8 cellular contexts compared by ENCODE assay signal in genomic region chr16:69186642-69187386, GRCh38. TPM values are rescaled to one million over a fixed set of nuclear protein-coding genes. Genes with fewer than 3 reads are reported as not detected.
DNase-seq lines count a peak whose midpoint lies in the region; ATAC-seq and TF ChIP-seq lines count a peak whose summit lies in the region.

SNTB2 (plus strand) TSS chr16:69187164; CDS start chr16:69187167, 3 bp downstream.

- peak; percentile 96 for DNase-seq in ELF-1 (ENCODE audit: low read depth, low spot score)
- DNase-seq in GM23248 = peak; percentile 96
- DNase-seq in LHCN-M2 (ENCODE audit: low read depth) = peak; percentile 87
- DNase-seq in SHP77 treated with DMSO at 0.1 percent for 48 hours (lab: John Stamatoyannopoulos, UW) = peak; percentile 71
- DNase-seq in activated naive CD4-positive, alpha-beta T cell (lab: John Stamatoyannopoulos, UW) = peak; percentile 12 to 78 (median 57)
- DNase-seq in foreskin keratinocyte = peak; percentile 61 to 77
- DNase-seq in neural progenitor cell (ENCODE audit: low spot score) = peak; percentile 97

- peak within 1 kb of the TSS; percentile 98 for H3K4me3 Mint-ChIP-seq in neural progenitor cell

- H3K36me3 ChIP-seq in GM23248 (ENCODE audit: low read depth) (no peaks in the 10 kb centered on the region), neural progenitor cell (no peaks in the 10 kb centered on the region)

- ATAC-seq in foreskin keratinocyte = peak; percentile 86

- peak within 1 kb of the TSS; percentile 63 for H3K27ac ChIP-seq in GM23248
- peak within 1 kb of the TSS; percentile 12 for H3K27ac ChIP-seq in foreskin keratinocyte
- peak within 1 kb of the TSS; percentile 71 for H3K27ac ChIP-seq in neural progenitor cell

- H3K27me3 Mint-ChIP-seq in neural progenitor cell (ENCODE audit: insufficient read depth, low read depth) = peaks cover 2% of the 10 kb centered on the region

- H3K4me1 ChIP-seq in GM23248 (ENCODE audit: insufficient read depth) = peaks cover 32% of the 10 kb centered on the region
- H3K4me1 ChIP-seq in foreskin keratinocyte = peaks cover 27% of the 10 kb centered on the region
- peaks cover 20% of the 10 kb centered on the region for H3K4me1 ChIP-seq in neural progenitor cell

- 2 to 3% methylated on average over 47 of the region's 59 CpGs for WGBS in GM23248 (ENCODE audit: low coverage in 1 of 2, low lambda C conversion rate in 2 of 2, missing lambda C conversion rate in 2 of 2), 2 experiments

- H3K4me2 ChIP-seq in GM23248 (ENCODE audit: unreplicated experiment) (peak within 1 kb of the TSS; percentile 96), neural progenitor cell (peak within 1 kb of the TSS; percentile 97)

- no peaks in the 10 kb centered on the region for H3K9me3 ChIP-seq in GM23248 (ENCODE audit: low read depth)
- H3K9me3 ChIP-seq in neural progenitor cell (ENCODE audit: low read depth) = no peaks in the 10 kb centered on the region

- H3K27ac Mint-ChIP-seq in neural progenitor cell = peak within 1 kb of the TSS; percentile 90

- H3K27me3 ChIP-seq in GM23248 (replicated peaks; ENCODE audit: insufficient read depth) (no peaks in the 10 kb centered on the region), foreskin keratinocyte (no peaks in the 10 kb centered on the region), neural progenitor cell (no peaks in the 10 kb centered on the region)

- H3K9ac ChIP-seq in GM23248 = peak within 1 kb of the TSS; percentile 83
- peak within 1 kb of the TSS; percentile 59 for H3K9ac ChIP-seq in neural progenitor cell

- H3K36me3 Mint-ChIP-seq in neural progenitor cell = peaks cover 11% of the 10 kb centered on the region

- in situ Hi-C loops in GM23248 (cut with MboI) = no loop called here

- H2AFZ ChIP-seq in GM23248 = peak within 1 kb of the TSS; percentile 85
- peak within 1 kb of the TSS; percentile 91 for H2AFZ ChIP-seq in neural progenitor cell (replicated peaks)

- no peaks in the 10 kb centered on the region for H3K9me3 Mint-ChIP-seq in neural progenitor cell

- H3K79me2 ChIP-seq in GM23248 (ENCODE audit: insufficient read depth) (peaks cover 42% of the 10 kb centered on the region), neural progenitor cell (ENCODE audit: low read depth) (peaks cover 41% of the 10 kb centered on the region)

- TF ChIP-seq CTCF in foreskin keratinocyte (conservative IDR thresholded peaks at IDR 0.05) (no peak), neural progenitor cell (IDR thresholded peaks at IDR 0.05) (no peak), subcutaneous adipose tissue (IDR thresholded peaks at IDR 0.05; ENCODE audit: low read depth) (no peak)

- H3F3A ChIP-seq in GM23248 (ENCODE audit: insufficient read depth) (peaks cover 17% of the 10 kb centered on the region; the same call in 1 of the 2 replicates), neural progenitor cell (ENCODE audit: low read depth) (peaks cover 22% of the 10 kb centered on the region)

- H3K4me3 ChIP-seq in GM23248 = peak within 1 kb of the TSS; percentile 81
- peak within 1 kb of the TSS; percentile 95 for H3K4me3 ChIP-seq in neural progenitor cell

- H4K20me1 ChIP-seq in GM23248 (ENCODE audit: insufficient read depth) = no peaks in the 10 kb centered on the region
- peaks cover 35% of the 10 kb centered on the region for H4K20me1 ChIP-seq in neural progenitor cell (ENCODE audit: low read depth)

- H3K9me2 ChIP-seq in GM23248 (ENCODE audit: insufficient read depth) = no peaks in the 10 kb centered on the region

- H3K4me1 Mint-ChIP-seq in neural progenitor cell = peaks cover 23% of the 10 kb centered on the region

RNA-seq across cellular contexts. Expression of gene SNTB2, which starts in this region (rescaled TPM):
- 24.5 and 30.4 TPM in 2 replicates for total RNA-seq in GM23248 (2014; rRNA removed; shearing (Covaris generic))
- polyA plus RNA-seq in GM23248 (2016; fragmentation: Nextera tagmentation; extraction: Ambion mirVana) = 6.0 and 13.2 TPM in 2 replicates
- total RNA-seq in LHCN-M2 (2014; rRNA removed) = 18.5 and 29.6 TPM in 2 replicates
- 5.7 TPM for polyA plus RNA-seq in LHCN-M2 (2012)
- total RNA-seq in foreskin keratinocyte = 14.3 and 14.8 TPM in 2 replicates
- 3.2 TPM in 2 replicates for polyA plus RNA-seq in foreskin keratinocyte
- 21.9 and 22.9 TPM in 2 replicates for total RNA-seq in neural progenitor cell (ENCODE audit: low replicate concordance)
- total RNA-seq in subcutaneous adipose tissue = 10 to 100 TPM; 29.6 to 64.2 (median 47.1) TPM

Comparison
In these comparisons a context has a peak if more than half of its experiments do, and no peak if none do; other contexts are left out.
1. Peak in every context shown above with its lines: DNase-seq, ATAC-seq, H3K4me3 ChIP-seq and H3K27ac ChIP-seq.
2. H3K27ac ChIP-seq: peak in every context shown above with its lines; median percentile 71 in neural progenitor cell; 63 in GM23248; 12 in foreskin keratinocyte.